2 cellular contexts compared by ENCODE assay signal in the genomic region with DNA sequence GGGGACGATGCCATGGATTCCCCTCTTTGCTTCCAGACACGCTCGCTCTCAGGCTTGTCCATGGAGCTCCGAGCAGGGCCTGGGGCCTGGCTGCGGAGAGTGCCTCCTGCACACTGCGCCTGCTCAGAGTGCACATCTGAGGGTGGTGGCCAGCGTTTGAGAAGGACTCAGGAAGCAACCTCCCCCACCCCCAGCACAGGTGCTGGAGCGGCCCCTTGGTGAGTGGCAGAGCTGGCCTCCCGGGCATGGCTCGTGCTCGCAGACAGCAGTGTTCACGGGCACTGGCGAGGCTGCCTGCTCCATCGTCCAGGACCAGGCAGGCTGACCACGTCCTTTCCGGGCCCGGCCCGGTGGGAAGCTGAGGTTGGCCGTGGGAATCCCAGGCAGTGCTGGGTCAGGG.
TF ChIP-seq lines count a peak whose summit lies in the region.

No MANE protein-coding gene starts in this region.

TF ChIP-seq in GM23338, 12 proteins besides CTCF, POLR2A, EP300 and RAD21 (continues in another document):
- no peak for TF ChIP-seq JUNB (IDR thresholded peaks at IDR 0.05; ENCODE audit: unreplicated experiment)
- TF ChIP-seq ZNF114 (CRISPR knock-in tag; IDR thresholded peaks at IDR 0.05), result no peak
- TF ChIP-seq NANOG (IDR thresholded peaks at IDR 0.05; ENCODE audit: borderline replicate concordance), result no peak
- TF ChIP-seq, protein P1, sequence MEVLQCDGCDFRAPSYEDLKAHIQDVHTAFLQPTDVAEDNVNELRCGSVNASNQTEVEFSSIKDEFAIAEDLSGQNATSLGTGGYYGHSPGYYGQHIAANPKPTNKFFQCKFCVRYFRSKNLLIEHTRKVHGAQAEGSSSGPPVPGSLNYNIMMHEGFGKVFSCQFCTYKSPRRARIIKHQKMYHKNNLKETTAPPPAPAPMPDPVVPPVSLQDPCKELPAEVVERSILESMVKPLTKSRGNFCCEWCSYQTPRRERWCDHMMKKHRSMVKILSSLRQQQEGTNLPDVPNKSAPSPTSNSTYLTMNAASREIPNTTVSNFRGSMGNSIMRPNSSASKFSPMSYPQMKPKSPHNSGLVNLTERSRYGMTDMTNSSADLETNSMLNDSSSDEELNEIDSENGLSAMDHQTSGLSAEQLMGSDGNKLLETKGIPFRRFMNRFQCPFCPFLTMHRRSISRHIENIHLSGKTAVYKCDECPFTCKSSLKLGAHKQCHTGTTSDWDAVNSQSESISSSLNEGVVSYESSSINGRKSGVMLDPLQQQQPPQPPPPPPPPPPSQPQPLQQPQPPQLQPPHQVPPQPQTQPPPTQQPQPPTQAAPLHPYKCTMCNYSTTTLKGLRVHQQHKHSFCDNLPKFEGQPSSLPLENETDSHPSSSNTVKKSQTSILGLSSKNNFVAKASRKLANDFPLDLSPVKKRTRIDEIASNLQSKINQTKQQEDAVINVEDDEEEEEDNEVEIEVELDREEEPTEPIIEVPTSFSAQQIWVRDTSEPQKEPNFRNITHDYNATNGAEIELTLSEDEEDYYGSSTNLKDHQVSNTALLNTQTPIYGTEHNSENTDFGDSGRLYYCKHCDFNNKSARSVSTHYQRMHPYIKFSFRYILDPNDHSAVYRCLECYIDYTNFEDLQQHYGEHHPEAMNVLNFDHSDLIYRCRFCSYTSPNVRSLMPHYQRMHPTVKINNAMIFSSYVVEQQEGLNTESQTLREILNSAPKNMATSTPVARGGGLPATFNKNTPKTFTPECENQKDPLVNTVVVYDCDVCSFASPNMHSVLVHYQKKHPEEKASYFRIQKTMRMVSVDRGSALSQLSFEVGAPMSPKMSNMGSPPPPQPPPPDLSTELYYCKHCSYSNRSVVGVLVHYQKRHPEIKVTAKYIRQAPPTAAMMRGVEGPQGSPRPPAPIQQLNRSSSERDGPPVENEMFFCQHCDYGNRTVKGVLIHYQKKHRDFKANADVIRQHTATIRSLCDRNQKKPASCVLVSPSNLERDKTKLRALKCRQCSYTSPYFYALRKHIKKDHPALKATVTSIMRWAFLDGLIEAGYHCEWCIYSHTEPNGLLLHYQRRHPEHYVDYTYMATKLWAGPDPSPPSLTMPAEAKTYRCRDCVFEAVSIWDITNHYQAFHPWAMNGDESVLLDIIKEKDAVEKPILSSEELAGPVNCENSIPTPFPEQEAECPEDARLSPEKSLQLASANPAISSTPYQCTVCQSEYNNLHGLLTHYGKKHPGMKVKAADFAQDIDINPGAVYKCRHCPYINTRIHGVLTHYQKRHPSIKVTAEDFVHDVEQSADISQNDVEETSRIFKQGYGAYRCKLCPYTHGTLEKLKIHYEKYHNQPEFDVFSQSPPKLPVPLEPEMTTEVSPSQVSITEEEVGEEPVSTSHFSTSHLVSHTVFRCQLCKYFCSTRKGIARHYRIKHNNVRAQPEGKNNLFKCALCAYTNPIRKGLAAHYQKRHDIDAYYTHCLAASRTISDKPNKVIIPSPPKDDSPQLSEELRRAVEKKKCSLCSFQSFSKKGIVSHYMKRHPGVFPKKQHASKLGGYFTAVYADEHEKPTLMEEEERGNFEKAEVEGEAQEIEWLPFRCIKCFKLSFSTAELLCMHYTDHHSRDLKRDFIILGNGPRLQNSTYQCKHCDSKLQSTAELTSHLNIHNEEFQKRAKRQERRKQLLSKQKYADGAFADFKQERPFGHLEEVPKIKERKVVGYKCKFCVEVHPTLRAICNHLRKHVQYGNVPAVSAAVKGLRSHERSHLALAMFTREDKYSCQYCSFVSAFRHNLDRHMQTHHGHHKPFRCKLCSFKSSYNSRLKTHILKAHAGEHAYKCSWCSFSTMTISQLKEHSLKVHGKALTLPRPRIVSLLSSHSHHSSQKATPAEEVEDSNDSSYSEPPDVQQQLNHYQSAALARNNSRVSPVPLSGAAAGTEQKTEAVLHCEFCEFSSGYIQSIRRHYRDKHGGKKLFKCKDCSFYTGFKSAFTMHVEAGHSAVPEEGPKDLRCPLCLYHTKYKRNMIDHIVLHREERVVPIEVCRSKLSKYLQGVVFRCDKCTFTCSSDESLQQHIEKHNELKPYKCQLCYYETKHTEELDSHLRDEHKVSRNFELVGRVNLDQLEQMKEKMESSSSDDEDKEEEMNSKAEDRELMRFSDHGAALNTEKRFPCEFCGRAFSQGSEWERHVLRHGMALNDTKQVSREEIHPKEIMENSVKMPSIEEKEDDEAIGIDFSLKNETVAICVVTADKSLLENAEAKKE (CRISPR knock-in tag; IDR thresholded peaks at IDR 0.05), result no peak
- no peak for TF ChIP-seq REST (IDR thresholded peaks at IDR 0.05; ENCODE audit: unreplicated experiment)
- TF ChIP-seq EZH2phosphoT487 (IDR thresholded peaks at IDR 0.05; ENCODE audit: unreplicated experiment), result no peak
- no peak for TF ChIP-seq STAT1 (IDR thresholded peaks at IDR 0.05; ENCODE audit: unreplicated experiment)
- no peak for TF ChIP-seq CREB1 (CRISPR knock-in tag; IDR thresholded peaks at IDR 0.05; ENCODE audit: low read depth)
- no peak for TF ChIP-seq ZNF331 (CRISPR knock-in tag; IDR thresholded peaks at IDR 0.05; ENCODE audit: low read depth)
- no peak for TF ChIP-seq EZH2 (IDR thresholded peaks at IDR 0.05; ENCODE audit: low read depth, unreplicated experiment)
- TF ChIP-seq POLR2AphosphoS5 (IDR thresholded peaks at IDR 0.05; ENCODE audit: low read depth), result no peak

TF ChIP-seq in H1, 55 proteins besides CTCF, POLR2A, EP300 and RAD21:
- TF ChIP-seq, protein P2, sequence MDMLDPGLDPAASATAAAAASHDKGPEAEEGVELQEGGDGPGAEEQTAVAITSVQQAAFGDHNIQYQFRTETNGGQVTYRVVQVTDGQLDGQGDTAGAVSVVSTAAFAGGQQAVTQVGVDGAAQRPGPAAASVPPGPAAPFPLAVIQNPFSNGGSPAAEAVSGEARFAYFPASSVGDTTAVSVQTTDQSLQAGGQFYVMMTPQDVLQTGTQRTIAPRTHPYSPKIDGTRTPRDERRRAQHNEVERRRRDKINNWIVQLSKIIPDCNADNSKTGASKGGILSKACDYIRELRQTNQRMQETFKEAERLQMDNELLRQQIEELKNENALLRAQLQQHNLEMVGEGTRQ (IDR thresholded peaks at IDR 0.05; ENCODE audit: low read length), result no peak
- TF ChIP-seq POLR2AphosphoS5 (IDR thresholded peaks at IDR 0.05; ENCODE audit: low read depth, low read length) (no peak), SUZ12 (IDR thresholded peaks at IDR 0.05; ENCODE audit: low read length) (no peak), CBX8 (IDR thresholded peaks at IDR 0.05; ENCODE audit: borderline replicate concordance, low read depth, low read length) (no peak), YY1 (IDR thresholded peaks at IDR 0.05; ENCODE audit: low read depth, low read length) (no peak), CBX5 (IDR thresholded peaks at IDR 0.05; ENCODE audit: low read depth, low read length) (no peak), EGR1 (IDR thresholded peaks at IDR 0.05; ENCODE audit: borderline replicate concordance, low read depth, low read length) (no peak), CEBPB (IDR thresholded peaks at IDR 0.05; ENCODE audit: low read depth, low read length) (no peak), HDAC2 (IDR thresholded peaks at IDR 0.05; ENCODE audit: borderline replicate concordance in 1 of 2, low read depth in 2 of 2, low read length in 2 of 2) (no peak), TAF1 (IDR thresholded peaks at IDR 0.05; ENCODE audit: low read depth, low read length) (no peak), SP2 (IDR thresholded peaks at IDR 0.05; ENCODE audit: low read length) (no peak), TAF7 (optimal IDR thresholded peaks at IDR 0.05; ENCODE audit: borderline replicate concordance, low read depth, low read length) (no peak), GTF2F1 (IDR thresholded peaks at IDR 0.05; ENCODE audit: borderline replicate concordance, low read depth, low read length) (no peak), EZH2 (IDR thresholded peaks at IDR 0.05; ENCODE audit: low read depth, low read length, severe bottlenecking) (no peak), PHF8 (conservative IDR thresholded peaks at IDR 0.05; ENCODE audit: low read depth, low read length) (no peak), KDM1A (IDR thresholded peaks at IDR 0.05; ENCODE audit: borderline replicate concordance, low read length) (no peak)
- TF ChIP-seq, protein P3, sequence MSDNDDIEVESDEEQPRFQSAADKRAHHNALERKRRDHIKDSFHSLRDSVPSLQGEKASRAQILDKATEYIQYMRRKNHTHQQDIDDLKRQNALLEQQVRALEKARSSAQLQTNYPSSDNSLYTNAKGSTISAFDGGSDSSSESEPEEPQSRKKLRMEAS (IDR thresholded peaks at IDR 0.05), result no peak
